35 cellular contexts compared by ENCODE assay signal in genomic region chr20:63413323-63413722, GRCh38. TPM values are rescaled to one million over a fixed set of nuclear protein-coding genes. Genes with fewer than 3 reads are reported as not detected.
"Had no signal": no experiment of that assay in that cellular context is flagged by ENCODE, and none has a peak within 500 bp of the region (broad histone marks: within the 10 kb centered on the region; RNA-seq: fewer than 3 reads in every experiment).

No MANE protein-coding gene starts in this region.

- H3K27ac ChIP-seq: ovary, parathyroid adenoma, psoas muscle, skin epidermis, spleen, suprapubic skin, testis, tibial artery, transverse colon, upper lobe of right lung, uterus had no signal

- H2AFZ ChIP-seq: parathyroid adenoma had no signal

- H3K27me3 Mint-ChIP-seq: progenitor cell of endocrine pancreas, type B pancreatic cell had no signal

- H3K4me3 Mint-ChIP-seq: naive thymus-derived CD8-positive, alpha-beta T cell; natural killer cell treated with Interleukin-12 subunit alpha and Interleukin-12 subunit beta and Interleukin-15 and Interleukin-18, amount 100 ng/mL, for 72 hours; nephron progenitor cell; neural crest cell; stimulated activated memory B cell treated with anti-CD40 and anti-IgM and Interleukin-4, amounts not matched to agents 10 μg/mL and 1 μg/mL and 100 μg/mL, for 72 hours; stimulated activated naive CD8-positive, alpha-beta T cell treated with anti-CD3 and anti-CD28 coated beads, Interleukin-15, amount 100 ng/mL, for 72 hours; type B pancreatic cell had no signal

- H3K27ac Mint-ChIP-seq: natural killer cell treated with Interleukin-12 subunit alpha and Interleukin-12 subunit beta and Interleukin-15 and Interleukin-18, amount 100 ng/mL, for 72 hours; nephron progenitor cell; progenitor cell of endocrine pancreas; stimulated activated memory B cell treated with anti-CD40 and anti-IgM and Interleukin-4, amounts not matched to agents 10 μg/mL and 1 μg/mL and 100 μg/mL, for 72 hours; stimulated activated naive CD8-positive, alpha-beta T cell treated with anti-CD3 and anti-CD28 coated beads, Interleukin-15, amount 100 ng/mL, for 72 hours; type B pancreatic cell had no signal

- H3K4me1 ChIP-seq: parathyroid adenoma, psoas muscle, suprapubic skin, testis, tibial artery, transverse colon, upper lobe of right lung, uterus had no signal

- H3K36me3 ChIP-seq: ovary, spleen, suprapubic skin, tibial artery, transverse colon, upper lobe of right lung, uterus had no signal

- DNase-seq: naive thymus-derived CD8-positive, alpha-beta T cell; nephron progenitor cell; occipital lobe; ovary; posterior cingulate gyrus; psoas muscle; spleen; stimulated activated CD4-positive, alpha-beta T cell treated with anti-CD3 and anti-CD28 coated beads, Interleukin-12 subunit alpha, Interleukin-12 subunit beta, amount 100 ng/mL, for 4 hours; stimulated activated CD4-positive, alpha-beta T cell treated with anti-CD3 and anti-CD28 coated beads, Interleukin-1b, Interleukin-23, amount 100 ng/mL, for 48 hours; stimulated activated CD4-positive, alpha-beta T cell treated with anti-CD3 and anti-CD28 coated beads, Interleukin-4, amount 100 ng/mL, for 1 hour; stimulated activated CD4-positive, alpha-beta T cell treated with anti-CD3 and anti-CD28 coated beads, Interleukin-4, amount 100 ng/mL, for 4 hours; stimulated activated CD8-positive, alpha-beta memory T cell treated with anti-CD3 and anti-CD28 coated beads, Interleukin-4, amount 100 ng/mL, for 48 hours; stimulated activated naive CD4-positive, alpha-beta T cell; stimulated activated naive CD8-positive, alpha-beta T cell treated with anti-CD3 and anti-CD28 coated beads, Interleukin-15, amount 100 ng/mL, for 72 hours; stimulated activated naive CD8-positive, alpha-beta T cell treated with anti-CD3 and anti-CD28 coated beads, Interleukin-15, Interleukin-2, amounts not matched to agents 100 U/mL and 50 U/mL, for 24 hours; substantia nigra; testis; tibial artery; transverse colon; upper lobe of right lung; uterus had no signal

- ATAC-seq: naive thymus-derived CD8-positive, alpha-beta T cell; natural killer cell treated with Interleukin-12 subunit alpha and Interleukin-12 subunit beta and Interleukin-15 and Interleukin-18, amount 100 ng/mL, for 72 hours; psoas muscle; right cardiac atrium; sciatic nerve; stimulated activated memory B cell treated with anti-CD40 and anti-IgM and Interleukin-4, amounts not matched to agents 10 μg/mL and 1 μg/mL and 100 μg/mL, for 72 hours; stimulated activated naive CD8-positive, alpha-beta T cell treated with anti-CD3 and anti-CD28 coated beads, Interleukin-15, amount 100 ng/mL, for 72 hours; stimulated activated naive CD8-positive, alpha-beta T cell treated with anti-CD3 and anti-CD28 coated beads, Interleukin-15, Interleukin-2, amounts not matched to agents 100 U/mL and 50 U/mL, for 24 hours; upper lobe of right lung had no signal

- H3K4me3 ChIP-seq: ovary, psoas muscle, skin epidermis, smooth muscle cell, spleen, suprapubic skin, testis, tibial artery, transverse colon, upper lobe of right lung, uterus had no signal

- H3K9ac ChIP-seq: parathyroid adenoma had no signal

- H3K9me3 ChIP-seq: ovary, psoas muscle, spleen, suprapubic skin, testis, tibial artery, transverse colon, upper lobe of right lung, uterus had no signal

- H3K4me1 Mint-ChIP-seq: stimulated activated memory B cell treated with anti-CD40 and anti-IgM and Interleukin-4, amounts not matched to agents 10 μg/mL and 1 μg/mL and 100 μg/mL, for 72 hours had no signal

- H3K4me2 ChIP-seq: smooth muscle cell had no signal

- H3K27me3 ChIP-seq: ovary, testis, uterus had no signal

- H3K36me3 Mint-ChIP-seq: naive thymus-derived CD8-positive, alpha-beta T cell; natural killer cell treated with Interleukin-12 subunit alpha and Interleukin-12 subunit beta and Interleukin-15 and Interleukin-18, amount 100 ng/mL, for 72 hours; stimulated activated memory B cell treated with anti-CD40 and anti-IgM and Interleukin-4, amounts not matched to agents 10 μg/mL and 1 μg/mL and 100 μg/mL, for 72 hours; type B pancreatic cell had no signal

RNA-seq across cellular contexts. Expression of gene CHRNA4, which starts 52.2 kb away (rescaled TPM):
- total RNA-seq: naive thymus-derived CD8-positive, alpha-beta T cell; natural killer cell treated with Interleukin-12 subunit alpha and Interleukin-12 subunit beta and Interleukin-15 and Interleukin-18, amount 100 ng/mL, for 72 hours; osteoblast; renal cortical epithelial cell; smooth muscle cell; suprapubic skin had no signal
- polyA plus RNA-seq: naive thymus-derived CD8-positive, alpha-beta T cell; urinary bladder had no signal

RNA-seq across cellular contexts. Expression of gene KCNQ2, which starts 59.1 kb away (rescaled TPM):
- total RNA-seq: natural killer cell treated with Interleukin-12 subunit alpha and Interleukin-12 subunit beta and Interleukin-15 and Interleukin-18, amount 100 ng/mL, for 72 hours; ovary; renal cortical epithelial cell; sciatic nerve; upper lobe of right lung had no signal
- polyA plus RNA-seq: naive thymus-derived CD8-positive, alpha-beta T cell; ovary had no signal
